In the genomic region with DNA sequence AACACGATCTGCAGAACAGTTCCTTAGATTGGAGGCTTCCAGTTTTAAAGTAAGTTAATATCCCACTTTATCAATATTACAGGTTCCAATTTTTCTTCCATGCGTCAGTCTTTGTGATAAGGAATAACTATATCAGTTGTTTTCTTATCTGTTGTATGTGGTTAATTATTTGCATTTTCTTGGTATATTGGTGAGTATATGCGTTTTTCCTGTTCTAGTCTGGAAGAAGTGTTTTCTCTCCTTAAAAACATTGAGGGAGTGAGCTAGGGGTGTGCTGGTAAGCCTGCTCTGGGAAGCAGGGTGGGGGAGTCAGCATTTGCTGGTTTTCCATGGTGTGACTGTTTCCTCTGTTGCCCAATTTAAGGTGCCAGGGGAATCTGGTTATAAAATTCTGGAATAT, we compare ENCODE assay signal across 22 cellular contexts. TPM values are rescaled to one million over a fixed set of nuclear protein-coding genes. Genes with fewer than 3 reads are reported as not detected.
DNase-seq lines count a peak whose midpoint lies in the region; ATAC-seq and TF ChIP-seq lines count a peak whose summit lies in the region.
"Had no signal": no experiment of that assay in that cellular context is flagged by ENCODE, and none has a peak within 500 bp of the region (broad histone marks: within the 10 kb centered on the region; RNA-seq: fewer than 3 reads in every experiment).

No MANE protein-coding gene starts in this region.

- peaks cover 22% of the 10 kb centered on the region for H3K36me3 Mint-ChIP-seq in activated T-helper 2 cell treated with anti-CD3 and anti-CD28 coated beads, Interferon-gamma antibody, Interleukin-2, Interleukin-4, amounts not matched to agents 10 μg/mL and 5 μg/mL and 100 μg/mL, durations not matched to agents 14 hours and 24 hours and 36 hours (ENCODE audit: low read depth)
- peaks cover 13% of the 10 kb centered on the region for H3K36me3 Mint-ChIP-seq in activated CD4-positive, alpha-beta memory T cell treated with anti-CD3 and anti-CD28 coated beads for 36 hours

- no peaks in the 10 kb centered on the region for H3K9me3 Mint-ChIP-seq in activated T-helper 2 cell treated with anti-CD3 and anti-CD28 coated beads, Interferon-gamma antibody, Interleukin-2, Interleukin-4, amounts not matched to agents 10 μg/mL and 5 μg/mL and 100 μg/mL, durations not matched to agents 14 hours and 24 hours and 36 hours
- H3K9me3 Mint-ChIP-seq in activated CD4-positive, alpha-beta memory T cell treated with anti-CD3 and anti-CD28 coated beads for 36 hours, result no peaks in the 10 kb centered on the region
- H3K9me3 Mint-ChIP-seq: activated CD8-positive, alpha-beta T cell treated with anti-CD3 and anti-CD28 coated beads for 36 hours; activated naive CD8-positive, alpha-beta T cell treated with anti-CD3 and anti-CD28 coated beads, Interleukin-2, amount 50 U/mL, for 24 hours; CD4-positive, CD25-positive, alpha-beta regulatory T cell; natural killer cell had no signal

- no peak for ATAC-seq in thoracic aorta (ENCODE audit: insufficient number of reproducible peaks, low FRiP score, low read depth)
- ATAC-seq: activated CD8-positive, alpha-beta T cell treated with anti-CD3 and anti-CD28 coated beads for 36 hours; activated naive CD8-positive, alpha-beta T cell treated with anti-CD3 and anti-CD28 coated beads, Interleukin-2, amount 50 U/mL, for 24 hours; left lobe of liver; natural killer cell had no signal

- peak overlapping the region; percentile 26 for H3K27ac Mint-ChIP-seq in activated T-helper 2 cell treated with anti-CD3 and anti-CD28 coated beads, Interferon-gamma antibody, Interleukin-2, Interleukin-4, amounts not matched to agents 10 μg/mL and 5 μg/mL and 100 μg/mL, durations not matched to agents 14 hours and 24 hours and 36 hours
- no peak overlapping the region for H3K27ac Mint-ChIP-seq in activated CD4-positive, alpha-beta memory T cell treated with anti-CD3 and anti-CD28 coated beads for 36 hours
- H3K27ac Mint-ChIP-seq: activated CD8-positive, alpha-beta T cell treated with anti-CD3 and anti-CD28 coated beads for 36 hours; activated naive CD8-positive, alpha-beta T cell treated with anti-CD3 and anti-CD28 coated beads, Interleukin-2, amount 50 U/mL, for 24 hours; natural killer cell had no signal

- no peaks in the 10 kb centered on the region for H3K4me1 ChIP-seq in neutrophil (ENCODE audit: control insufficient read depth in 1 of 2, insufficient read depth in 1 of 2, low read depth in 1 of 2, low read length in 1 of 2)
- peaks cover 14 to 31% of the 10 kb centered on the region in 2 donors for H3K4me1 ChIP-seq in thoracic aorta (ENCODE audit: control insufficient read depth in 1 of 2, low read depth in 2 of 2)
- H3K4me1 ChIP-seq: prostate gland, SJCRH30 had no signal

- H3K27ac ChIP-seq in coronary artery, result peak overlapping the region; percentile 84 to 88
- H3K27ac ChIP-seq in neutrophil, result peak overlapping the region; percentile 27
- peak overlapping the region; percentile 67 to 87 for H3K27ac ChIP-seq in thoracic aorta
- H3K27ac ChIP-seq: KMS-11, prostate gland, SJCRH30 had no signal

- no peaks in the 10 kb centered on the region for H3K27me3 Mint-ChIP-seq in activated T-helper 2 cell treated with anti-CD3 and anti-CD28 coated beads, Interferon-gamma antibody, Interleukin-2, Interleukin-4, amounts not matched to agents 10 μg/mL and 5 μg/mL and 100 μg/mL, durations not matched to agents 14 hours and 24 hours and 36 hours (ENCODE audit: low read depth)
- no peaks in the 10 kb centered on the region for H3K27me3 Mint-ChIP-seq in activated CD4-positive, alpha-beta memory T cell treated with anti-CD3 and anti-CD28 coated beads for 36 hours
- H3K27me3 Mint-ChIP-seq: activated CD8-positive, alpha-beta T cell treated with anti-CD3 and anti-CD28 coated beads for 36 hours; activated naive CD8-positive, alpha-beta T cell treated with anti-CD3 and anti-CD28 coated beads, Interleukin-2, amount 50 U/mL, for 24 hours; CD4-positive, CD25-positive, alpha-beta regulatory T cell had no signal

- POLR2A ChIA-PET in activated CD4-positive, alpha-beta memory T cell treated with anti-CD3 and anti-CD28 coated beads for 36 hours (lab: Charles Lee), result no interaction called here

- H3K27me3 ChIP-seq in neutrophil (no peaks in the 10 kb centered on the region), thoracic aorta (replicated peaks; ENCODE audit: insufficient read depth) (no peaks in the 10 kb centered on the region)
- H3K27me3 ChIP-seq: SJCRH30 had no signal

- peaks cover 1% of the 10 kb centered on the region for H3K4me1 Mint-ChIP-seq in activated T-helper 2 cell treated with anti-CD3 and anti-CD28 coated beads, Interferon-gamma antibody, Interleukin-2, Interleukin-4, amounts not matched to agents 10 μg/mL and 5 μg/mL and 100 μg/mL, durations not matched to agents 14 hours and 24 hours and 36 hours (ENCODE audit: low read depth)
- no peaks in the 10 kb centered on the region for H3K4me1 Mint-ChIP-seq in activated CD4-positive, alpha-beta memory T cell treated with anti-CD3 and anti-CD28 coated beads for 36 hours (ENCODE audit: low read depth)
- H3K4me1 Mint-ChIP-seq: activated naive CD8-positive, alpha-beta T cell treated with anti-CD3 and anti-CD28 coated beads, Interleukin-2, amount 50 U/mL, for 24 hours; natural killer cell had no signal

- CTCF ChIA-PET in activated CD4-positive, alpha-beta memory T cell treated with anti-CD3 and anti-CD28 coated beads for 36 hours (lab: Charles Lee), result interaction anchor here (0.7 to 1.3 kb wide), 2 partner anchors 10 to 210 kb away, joined by 3 read pairs; no protein-coding TSS in a partner anchor

- DNase-seq in activated T-helper 2 cell treated with anti-CD3 and anti-CD28 coated beads, Interferon-gamma antibody, Interleukin-2, Interleukin-4, amounts not matched to agents 10 μg/mL and 5 μg/mL and 100 μg/mL, durations not matched to agents 14 hours and 24 hours and 36 hours (ENCODE audit: low spot score), result no peak
- DNase-seq in coronary artery (ENCODE audit: low spot score) (no peak), thoracic aorta (ENCODE audit: low spot score) (no peak), NCI-H446 treated with DMSO at 0.1 percent for 48 hours (lab: John Stamatoyannopoulos, UW) (no peak)
- no peak for DNase-seq in activated CD4-positive, alpha-beta memory T cell treated with anti-CD3 and anti-CD28 coated beads for 36 hours
- no peak for DNase-seq in NK-92 treated with Interleukin-12 subunit alpha and Interleukin-12 subunit beta, amount 100 ng/mL, for 24 hours (lab: John Stamatoyannopoulos, UW)
- DNase-seq: activated CD4-positive, CD25-positive, alpha-beta regulatory T cell treated with anti-CD3 and anti-CD28 coated beads, Interleukin-2, amount 50 U/mL, for 72 hours; activated CD8-positive, alpha-beta T cell treated with anti-CD3 and anti-CD28 coated beads for 36 hours; activated effector memory CD4-positive, alpha-beta T cell treated with anti-CD3 and anti-CD28 coated beads, Interleukin-2, amount 50 U/mL, for 16 hours; activated naive CD8-positive, alpha-beta T cell treated with anti-CD3 and anti-CD28 coated beads, Interleukin-2, amount 50 U/mL, for 24 hours; CD4-positive, CD25-positive, alpha-beta regulatory T cell; EL; H7; midbrain; natural killer cell; NCI-H146; NCI-H69; SJCRH30 had no signal

- H3K9me3 ChIP-seq in neutrophil, result no peaks in the 10 kb centered on the region
- no peaks in the 10 kb centered on the region for H3K9me3 ChIP-seq in thoracic aorta
- H3K9me3 ChIP-seq: prostate gland, SJCRH30 had no signal

- H3K4me3 ChIP-seq in coronary artery (no peak overlapping the region), neutrophil (ENCODE audit: low read depth in 1 of 2, low read length in 1 of 2) (no peak overlapping the region), thoracic aorta (no peak overlapping the region)
- H3K4me3 ChIP-seq: prostate gland, SJCRH30 had no signal

- intact Hi-C loops in activated T-helper 2 cell treated with anti-CD3 and anti-CD28 coated beads, Interferon-gamma antibody, Interleukin-2, Interleukin-4, amounts not matched to agents 10 μg/mL and 5 μg/mL and 100 μg/mL, durations not matched to agents 14 hours and 24 hours and 36 hours (cut with micrococcal nuclease), result no loop called here
- intact Hi-C loops in activated CD4-positive, alpha-beta memory T cell treated with anti-CD3 and anti-CD28 coated beads for 36 hours (cut with micrococcal nuclease), result no loop called here

- no peak overlapping the region for H3K4me3 Mint-ChIP-seq in activated T-helper 2 cell treated with anti-CD3 and anti-CD28 coated beads, Interferon-gamma antibody, Interleukin-2, Interleukin-4, amounts not matched to agents 10 μg/mL and 5 μg/mL and 100 μg/mL, durations not matched to agents 14 hours and 24 hours and 36 hours (ENCODE audit: low read depth)
- H3K4me3 Mint-ChIP-seq in activated CD4-positive, alpha-beta memory T cell treated with anti-CD3 and anti-CD28 coated beads for 36 hours, result no peak overlapping the region
- H3K4me3 Mint-ChIP-seq: activated CD8-positive, alpha-beta T cell treated with anti-CD3 and anti-CD28 coated beads for 36 hours; activated naive CD8-positive, alpha-beta T cell treated with anti-CD3 and anti-CD28 coated beads, Interleukin-2, amount 50 U/mL, for 24 hours; CD4-positive, CD25-positive, alpha-beta regulatory T cell; natural killer cell had no signal

- H3K36me3 ChIP-seq in neutrophil (peaks cover 92% of the 10 kb centered on the region), thoracic aorta (peaks cover 18% of the 10 kb centered on the region)
- H3K36me3 ChIP-seq: prostate gland had no signal

- TF ChIP-seq CTCF in coronary artery (IDR thresholded peaks at IDR 0.05), result no peak
- no peak for TF ChIP-seq CTCF in neutrophil (IDR thresholded peaks at IDR 0.05)
- TF ChIP-seq CTCF in thoracic aorta (IDR thresholded peaks at IDR 0.05), result no peak

RNA-seq across cellular contexts. Expression of gene KIF1B, which starts 50.2 kb away (rescaled TPM):
- total RNA-seq in activated T-helper 2 cell treated with anti-CD3 and anti-CD28 coated beads, Interferon-gamma antibody, Interleukin-2, Interleukin-4, amounts not matched to agents 10 μg/mL and 5 μg/mL and 100 μg/mL, durations not matched to agents 14 hours and 24 hours and 36 hours, result 21.9 and 23.8 TPM in 2 replicates
- 10 to 100 TPM; 40.1 to 64.3 TPM for total RNA-seq in thoracic aorta
- 10 to 100 TPM; 16.8 to 17.4 TPM for total RNA-seq in activated CD4-positive, alpha-beta memory T cell treated with anti-CD3 and anti-CD28 coated beads for 36 hours

Comparison
In these comparisons a context has a peak if more than half of its experiments do, and no peak if none do; other contexts are left out.
1. H3K27ac ChIP-seq: peak in every context shown above with its lines; median percentile 86 in coronary artery; 77 in thoracic aorta; 27 in neutrophil.